ENCODE assay signal across 8 cellular contexts in genomic region chr11:47454251-47454650, GRCh38. TPM values are rescaled to one million over a fixed set of nuclear protein-coding genes. Genes with fewer than 3 reads are reported as not detected.
DNase-seq lines count a peak whose midpoint lies in the region; ATAC-seq and TF ChIP-seq lines count a peak whose summit lies in the region.
"Not testable (repeated sequence)": the region's sequence is repeated elsewhere in the genome, so short reads cannot be mapped to it uniquely, and the experiment has no call there.

No MANE protein-coding gene starts in this region.

- ATAC-seq in HG02798 (IDR thresholded peaks at IDR 0.05; ENCODE audit: poor library complexity, unreplicated experiment), result peak; percentile 64
- ATAC-seq in activated naive CD8-positive, alpha-beta T cell treated with anti-CD3 and anti-CD28 coated beads, Interleukin-2, amount 50 U/mL, for 24 hours, result peak; percentile 88

- peak; percentile 44 for TF ChIP-seq CTCF in glutamatergic neuron (IDR thresholded peaks at IDR 0.05; ENCODE audit: partially characterized antibody, unreplicated experiment)
- peak; percentile 84 for TF ChIP-seq CTCF in osteocyte (IDR thresholded peaks at IDR 0.05)

- not testable (repeated sequence) for H3K4me1 Mint-ChIP-seq in activated naive CD8-positive, alpha-beta T cell treated with anti-CD3 and anti-CD28 coated beads, Interleukin-2, amount 50 U/mL, for 24 hours; glutamatergic neuron (ENCODE audit: low read depth, unreplicated experiment); osteocyte (ENCODE audit: unreplicated experiment)

- DNase-seq in EH (ENCODE audit: low read depth) (peak; percentile 86), NCI-H2107 treated with DMSO at 0.1 percent for 48 hours (lab: John Stamatoyannopoulos, UW; ENCODE audit: unreplicated experiment) (peak; percentile 88), T-helper 2 cell (peak in 4 of 5 experiments; percentile 32 to 85 (median 42)), glutamatergic neuron (peak; percentile 73), superior temporal gyrus (ENCODE audit: extremely low spot score) (peak; percentile 84)
- DNase-seq in activated naive CD8-positive, alpha-beta T cell treated with anti-CD3 and anti-CD28 coated beads, Interleukin-2, amount 50 U/mL, for 24 hours, result peak; percentile 54
- DNase-seq in osteocyte (ENCODE audit: extremely low spot score, unreplicated experiment), result not testable (repeated sequence)

- H3K27me3 Mint-ChIP-seq in activated naive CD8-positive, alpha-beta T cell treated with anti-CD3 and anti-CD28 coated beads, Interleukin-2, amount 50 U/mL, for 24 hours; glutamatergic neuron (ENCODE audit: unreplicated experiment); osteocyte (ENCODE audit: unreplicated experiment): not testable (repeated sequence)

- H3K4me3 Mint-ChIP-seq in activated naive CD8-positive, alpha-beta T cell treated with anti-CD3 and anti-CD28 coated beads, Interleukin-2, amount 50 U/mL, for 24 hours; glutamatergic neuron (ENCODE audit: unreplicated experiment); osteocyte (ENCODE audit: unreplicated experiment): not testable (repeated sequence)

- H3K36me3 Mint-ChIP-seq in activated naive CD8-positive, alpha-beta T cell treated with anti-CD3 and anti-CD28 coated beads, Interleukin-2, amount 50 U/mL, for 24 hours (ENCODE audit: low read depth); glutamatergic neuron (ENCODE audit: unreplicated experiment); osteocyte (ENCODE audit: unreplicated experiment): not testable (repeated sequence)

- not testable (repeated sequence) for H3K9me3 Mint-ChIP-seq in activated naive CD8-positive, alpha-beta T cell treated with anti-CD3 and anti-CD28 coated beads, Interleukin-2, amount 50 U/mL, for 24 hours; glutamatergic neuron (ENCODE audit: unreplicated experiment); osteocyte (ENCODE audit: unreplicated experiment)

- H3K27ac Mint-ChIP-seq in activated naive CD8-positive, alpha-beta T cell treated with anti-CD3 and anti-CD28 coated beads, Interleukin-2, amount 50 U/mL, for 24 hours; osteocyte (ENCODE audit: unreplicated experiment): not testable (repeated sequence)
- H3K27ac Mint-ChIP-seq in glutamatergic neuron (ENCODE audit: unreplicated experiment), result peak overlapping the region; percentile 43

RNA-seq across cellular contexts. Expression of gene RAPSN, which starts 5.3 kb away (rescaled TPM):
- total RNA-seq in glutamatergic neuron (ENCODE audit: unreplicated experiment) (0.54 TPM), osteocyte (0.24 and 0.42 TPM in 2 replicates)

RNA-seq across cellular contexts. Expression of gene PSMC3, which starts 28.0 kb away (rescaled TPM):
- total RNA-seq in glutamatergic neuron (ENCODE audit: unreplicated experiment) (112 TPM), osteocyte (123 and 126 TPM in 2 replicates)

RNA-seq across cellular contexts. Expression of gene SLC39A13, which starts 45.9 kb away (rescaled TPM):
- total RNA-seq in glutamatergic neuron (ENCODE audit: unreplicated experiment) (60.0 TPM), osteocyte (95.4 and 98.7 TPM in 2 replicates)
